ENCODE assay signal across 8 cellular contexts in the genomic region with DNA sequence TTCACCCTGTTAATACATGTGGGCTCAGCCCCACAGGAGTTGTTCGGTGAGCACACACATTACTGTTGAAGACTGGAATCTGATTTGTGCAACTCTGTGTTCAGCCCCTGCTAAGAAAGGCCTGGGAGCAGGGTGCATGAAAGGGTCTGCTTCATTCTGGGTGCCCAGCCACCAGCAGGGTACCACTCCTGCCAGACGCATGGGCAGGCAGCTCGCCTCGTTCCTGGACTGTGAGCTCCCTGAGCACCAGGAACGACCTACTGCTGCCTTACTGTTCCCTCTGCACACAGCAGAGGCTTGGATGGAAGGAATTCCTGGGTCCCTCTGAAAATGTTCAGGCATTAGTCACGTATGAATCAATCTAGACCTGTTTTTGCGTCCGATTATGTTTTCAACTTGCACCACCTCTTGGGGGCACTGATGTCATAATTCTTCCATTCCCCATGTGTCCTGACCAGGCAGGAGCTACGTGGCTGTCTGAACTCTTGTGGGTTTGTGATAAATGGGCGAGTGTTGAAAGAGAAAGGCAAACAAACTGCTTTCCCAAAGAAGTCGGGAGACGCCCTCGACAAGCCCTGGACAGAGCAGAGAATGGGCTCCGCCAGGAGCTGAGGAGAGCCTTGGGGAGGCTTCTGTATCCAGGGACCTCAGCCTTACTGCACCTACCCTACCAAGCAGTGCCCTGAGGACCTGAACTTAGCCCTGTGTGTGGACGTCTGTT.
DNase-seq lines count a peak whose midpoint lies in the region; TF ChIP-seq lines count a peak whose summit lies in the region.

No MANE protein-coding gene starts in this region.

- H3K79me2 ChIP-seq in OCI-LY7 (ENCODE audit: insufficient read depth, low read depth, low read length) = no peaks in the 10 kb centered on the region

- BruUV-seq in MCF 10A (replicated peaks; lab: Mats Ljungman, UMichigan) (no TSS peak), OCI-LY7 (replicated peaks; lab: Mats Ljungman, UMichigan) (no TSS peak)

- peak overlapping the region; percentile 17; the same call in 1 of the 2 replicates for H2AFZ ChIP-seq in OCI-LY7 (ENCODE audit: low read length)

- peaks cover 16% of the 10 kb centered on the region for H3K4me1 Mint-ChIP-seq in MCF 10A (ENCODE audit: insufficient read depth, unreplicated experiment)

- intact Hi-C loops in MCF 10A (cut with micrococcal nuclease) (loop anchor here (1.0 to 2.0 kb wide), 2 partner anchors 18 to 35 kb away; no protein-coding TSS in a partner anchor), breast epithelium (cut with DNase I; ENCODE audit: low total_unique reads) (no loop called here), OCI-LY7 (cut with micrococcal nuclease; ENCODE audit: unreplicated experiment) (no loop called here)

- H3K27ac Mint-ChIP-seq in MCF 10A (ENCODE audit: low read depth, unreplicated experiment) = peak overlapping the region; percentile 73

- H3K27me3 ChIP-seq in breast epithelium (no peaks in the 10 kb centered on the region), skeletal muscle satellite cell (ENCODE audit: control insufficient read depth, insufficient read depth, low read length) (no peaks in the 10 kb centered on the region)

- peak overlapping the region; percentile 24 for H3K9ac ChIP-seq in skeletal muscle satellite cell (ENCODE audit: low read depth, low read length)

- no peak for TF ChIP-seq CTCF in MCF 10A (IDR thresholded peaks at IDR 0.05; ENCODE audit: unreplicated experiment)
- TF ChIP-seq CTCF in breast epithelium (IDR thresholded peaks at IDR 0.05) = no peak
- peak; percentile 41 for TF ChIP-seq CTCF in OCI-LY7 (conservative IDR thresholded peaks at IDR 0.05; ENCODE audit: low read length)

- H3K4me2 ChIP-seq in OCI-LY7 (ENCODE audit: low read length) (peak overlapping the region; percentile 29; the same call in 1 of the 2 replicates), skeletal muscle satellite cell (ENCODE audit: low read length) (peak overlapping the region; percentile 68)

- H3K36me3 Mint-ChIP-seq in MCF 10A (ENCODE audit: insufficient read depth, unreplicated experiment) = no peaks in the 10 kb centered on the region

- DNase-seq in MCF 10A (ENCODE audit: unreplicated experiment) (peak; percentile 96), breast epithelium (ENCODE audit: low spot score in 2 of 2) (no peak), OCI-LY7 (ENCODE audit: low spot score) (no peak), fibroblast of peridontal ligament (ENCODE audit: extremely low read depth) (peak; percentile 27), nucleus accumbens (lab: John Stamatoyannopoulos, UW) (no peak), COLO829 (ENCODE audit: low spot score) (no peak)
- no peak for DNase-seq in stimulated activated naive CD4-positive, alpha-beta T cell (lab: John Stamatoyannopoulos, UW)

- H4K20me1 ChIP-seq in OCI-LY7 (ENCODE audit: insufficient read depth, low read length) = no peaks in the 10 kb centered on the region

- H3K9me3 Mint-ChIP-seq in MCF 10A (ENCODE audit: unreplicated experiment) = no peaks in the 10 kb centered on the region

- no peak for TF ChIP-seq POLR2A in breast epithelium (IDR thresholded peaks at IDR 0.05)

- H3K9me3 ChIP-seq in breast epithelium (no peaks in the 10 kb centered on the region), OCI-LY7 (ENCODE audit: low read length) (no peaks in the 10 kb centered on the region), skeletal muscle satellite cell (replicated peaks; ENCODE audit: low read length) (no peaks in the 10 kb centered on the region)

- H3K27ac ChIP-seq in breast epithelium = no peak overlapping the region
- no peak overlapping the region for H3K27ac ChIP-seq in OCI-LY7 (ENCODE audit: low read depth, low read length, poor library complexity, severe bottlenecking)

- CTCF ChIA-PET in MCF 10A (lab: Yijun Ruan, JAX) = interaction anchor here (0.5 to 1.9 kb wide), 17 partner anchors 9 to 563 kb away, joined by 3 to 15 read pairs (median 5); no protein-coding TSS in a partner anchor
- CTCF ChIA-PET in OCI-LY7 (lab: Charles Lee; ENCODE audit: unreplicated experiment) = no interaction called here

- H3K36me3 ChIP-seq in breast epithelium (no peaks in the 10 kb centered on the region), OCI-LY7 (ENCODE audit: insufficient read depth, low read length) (no peaks in the 10 kb centered on the region), skeletal muscle satellite cell (ENCODE audit: insufficient read depth, low read length) (no peaks in the 10 kb centered on the region)

- POLR2A ChIA-PET in MCF 10A (lab: Yijun Ruan, JAX) = interaction anchor here (0.6 to 3.5 kb wide), 15 partner anchors 9 to 891 kb away, joined by 3 to 29 read pairs (median 4); a partner anchor contains a TSS
- POLR2A ChIA-PET in OCI-LY7 (lab: Charles Lee) = no interaction called here

- H3K9me2 ChIP-seq in OCI-LY7 (ENCODE audit: insufficient read depth, low read length) = no peaks in the 10 kb centered on the region

- no peaks in the 10 kb centered on the region for H3K4me1 ChIP-seq in breast epithelium
- peaks cover 21% of the 10 kb centered on the region for H3K4me1 ChIP-seq in OCI-LY7 (ENCODE audit: insufficient read depth, low read length, poor library complexity, severe bottlenecking)
- H3K4me1 ChIP-seq in skeletal muscle satellite cell (ENCODE audit: control insufficient read depth, insufficient read depth, low read length) = peaks cover 33% of the 10 kb centered on the region

- no peaks in the 10 kb centered on the region for H3K27me3 Mint-ChIP-seq in MCF 10A (ENCODE audit: insufficient read depth, unreplicated experiment)

- H3K4me3 ChIP-seq in breast epithelium (no peak overlapping the region), OCI-LY7 (ENCODE audit: low read depth, low read length, poor library complexity, severe bottlenecking) (no peak overlapping the region), skeletal muscle satellite cell (ENCODE audit: low read length) (peak overlapping the region; percentile 1)

- H3K4me3 Mint-ChIP-seq in MCF 10A (ENCODE audit: unreplicated experiment) = peak overlapping the region; percentile 36

Comparison
In these comparisons a context has a peak if more than half of its experiments do, and no peak if none do; other contexts are left out.
1. DNase-seq: peak in MCF 10A (single experiment) and fibroblast of peridontal ligament (single experiment); none in breast epithelium (0 of 2), OCI-LY7 (single experiment), nucleus accumbens (0 of 56), COLO829 (single experiment) and stimulated activated naive CD4-positive, alpha-beta T cell (0 of 6).